Comparison of ENCODE assay signal across 1 cellular context in genomic region chr16:27203429-27204231, GRCh38.
TF ChIP-seq lines count a peak whose summit lies in the region.

Gene KDM8, plus strand, starts transcription at chr16:27203526. Its CDS starts 6,598 bp downstream, at chr16:27210124.

TF ChIP-seq in GM12878, 131 proteins besides CTCF, POLR2A, EP300 and RAD21 (continued from another document and continues in another):
- no peak for TF ChIP-seq ZBTB11 (CRISPR knock-in tag; IDR thresholded peaks at IDR 0.05)
- peak; percentile 66 for TF ChIP-seq FOXK2 (IDR thresholded peaks at IDR 0.05)
- no peak for TF ChIP-seq MEF2A (IDR thresholded peaks at IDR 0.05; ENCODE audit: insufficient read depth, low read depth, low read length)
- no peak for TF ChIP-seq PAX8 (IDR thresholded peaks at IDR 0.05)
- no peak for TF ChIP-seq ZNF274 (IDR thresholded peaks at IDR 0.05; ENCODE audit: insufficient read depth, insufficient read length)
- TF ChIP-seq HDGF (IDR thresholded peaks at IDR 0.05): peak; percentile 66
- no peak for TF ChIP-seq E2F4 (IDR thresholded peaks at IDR 0.05; ENCODE audit: low read depth, low read length)
- TF ChIP-seq SREBF1 (IDR thresholded peaks at IDR 0.05; ENCODE audit: low read length): no peak; the same call in 1 of the 2 replicates
- TF ChIP-seq E4F1 (IDR thresholded peaks at IDR 0.05; ENCODE audit: borderline replicate concordance, partially characterized antibody): peak; percentile 21
- TF ChIP-seq ZNF217 (IDR thresholded peaks at IDR 0.05): no peak
- peak; percentile 23 for TF ChIP-seq SMAD1 (IDR thresholded peaks at IDR 0.05; ENCODE audit: low read depth, partially characterized antibody)
- no peak for TF ChIP-seq WRNIP1 (IDR thresholded peaks at IDR 0.05; ENCODE audit: borderline replicate concordance, low read depth, low read length)
- TF ChIP-seq MTA2 (IDR thresholded peaks at IDR 0.05; ENCODE audit: low read depth): no peak
- TF ChIP-seq BCL3 (IDR thresholded peaks at IDR 0.05; ENCODE audit: borderline replicate concordance, insufficient read depth, low read depth, low read length, poor library complexity, severe bottlenecking): no peak
- no peak for TF ChIP-seq GABPA (IDR thresholded peaks at IDR 0.05; ENCODE audit: low read depth)
- TF ChIP-seq TCF12 (IDR thresholded peaks at IDR 0.05; ENCODE audit: low read depth, low read length): no peak
- no peak for TF ChIP-seq NFYA (IDR thresholded peaks at IDR 0.05; ENCODE audit: borderline replicate concordance, low read depth, low read length)
- no peak for TF ChIP-seq USF1 (IDR thresholded peaks at IDR 0.05; ENCODE audit: borderline replicate concordance, extremely low read length, insufficient read depth, low read depth, low read length)
- TF ChIP-seq CREM (IDR thresholded peaks at IDR 0.05; ENCODE audit: low read depth): peak; percentile 94
- peak; percentile 92 for TF ChIP-seq CREB1 (IDR thresholded peaks at IDR 0.05; ENCODE audit: low read depth)
- TF ChIP-seq ZNF622 (IDR thresholded peaks at IDR 0.05): no peak
- TF ChIP-seq BCLAF1 (IDR thresholded peaks at IDR 0.05): no peak
- TF ChIP-seq ZNF384 (IDR thresholded peaks at IDR 0.05; ENCODE audit: borderline replicate concordance, low read depth, low read length): no peak
- no peak for TF ChIP-seq JUND (IDR thresholded peaks at IDR 0.05; ENCODE audit: low read depth, low read length)
- TF ChIP-seq ZNF687 (IDR thresholded peaks at IDR 0.05): peak; percentile 81
- peak; percentile 62; the same call in 1 of the 2 replicates for TF ChIP-seq CEBPZ (IDR thresholded peaks at IDR 0.05; ENCODE audit: low read depth, low read length)
- no peak for TF ChIP-seq ATF2 (IDR thresholded peaks at IDR 0.05; ENCODE audit: low read length)
- TF ChIP-seq EZH2 (IDR thresholded peaks at IDR 0.05; ENCODE audit: borderline replicate concordance, control insufficient read depth, low read depth, low read length): no peak
- TF ChIP-seq HCFC1 (IDR thresholded peaks at IDR 0.05; ENCODE audit: low read length): peak; percentile 73
- TF ChIP-seq RB1 (IDR thresholded peaks at IDR 0.05; ENCODE audit: borderline replicate concordance): peak; percentile 88; the same call in 1 of the 2 replicates
- TF ChIP-seq SMARCA5 (IDR thresholded peaks at IDR 0.05): no peak
